Comparison of ENCODE assay signal across 25 cellular contexts in the genomic region with DNA sequence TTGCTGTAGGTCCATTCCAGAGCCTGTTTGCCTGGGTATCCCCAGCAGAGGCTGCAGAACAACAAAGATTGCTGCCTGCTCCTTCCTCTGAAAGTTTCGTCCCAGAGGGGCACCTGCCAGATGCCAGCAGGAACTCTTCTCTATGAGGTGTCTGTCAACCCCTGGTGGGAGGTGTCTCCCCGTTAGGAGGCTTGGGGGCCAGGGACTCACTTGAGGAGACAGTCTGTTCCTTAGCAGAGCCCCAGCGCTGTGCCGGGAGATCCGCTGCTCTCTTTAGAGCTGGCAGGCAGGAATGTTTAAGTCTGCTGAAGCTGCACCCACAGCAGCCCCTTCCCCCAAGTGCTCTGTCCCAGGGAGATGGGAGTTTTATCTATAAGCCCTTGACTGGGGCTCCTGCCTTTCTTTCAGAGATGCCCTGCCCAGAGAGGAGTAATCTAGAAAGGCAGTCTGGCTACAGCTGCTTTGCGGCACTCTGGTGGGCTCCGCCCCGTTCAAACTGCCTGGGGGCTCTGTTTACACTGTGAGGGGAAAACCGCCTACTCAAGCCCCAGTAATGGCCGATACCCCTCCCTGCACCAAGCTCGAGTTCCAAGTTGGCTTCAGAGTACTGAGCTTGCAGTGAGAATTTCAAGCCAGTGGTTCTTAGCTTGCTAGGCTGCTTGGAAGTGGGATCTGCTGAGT. TPM values are rescaled to one million over a fixed set of nuclear protein-coding genes. Genes with fewer than 3 reads are reported as not detected.
DNase-seq lines count a peak whose midpoint lies in the region; ATAC-seq and TF ChIP-seq lines count a peak whose summit lies in the region.
"Had no signal": no experiment of that assay in that cellular context is flagged by ENCODE, and none has a peak within 500 bp of the region (broad histone marks: within the 10 kb centered on the region; RNA-seq: fewer than 3 reads in every experiment).

No MANE protein-coding gene starts in this region.

- H3K9me3 ChIP-seq in SJCRH30 (replicated peaks) (0 out of 2 replicates have a peak, but pooled peaks cover 4% of the 10 kb centered on the region), hepatocyte (ENCODE audit: low read depth) (no peaks in the 10 kb centered on the region), trophoblast cell (ENCODE audit: insufficient read depth, low read depth, low read length) (no peaks in the 10 kb centered on the region)
- H3K9me3 ChIP-seq: A549, BE2C, Caco-2, esophagus squamous epithelium, sigmoid colon had no signal

- H3K4me2 ChIP-seq in hepatocyte (peak overlapping the region; percentile 48), trophoblast cell (ENCODE audit: low read length) (no peak overlapping the region)
- H3K4me2 ChIP-seq: A549 had no signal

- ATAC-seq in GM21717 (IDR thresholded peaks at IDR 0.05; ENCODE audit: unreplicated experiment) = no peak
- ATAC-seq: A549, natural killer cell, Panc1 had no signal

- no peak overlapping the region for H3K9ac ChIP-seq in trophoblast cell (ENCODE audit: low read length)

- peaks cover 2% of the 10 kb centered on the region for H3K36me3 Mint-ChIP-seq in activated CD4-positive, alpha-beta T cell treated with anti-CD3 and anti-CD28 coated beads, Interleukin-2, amount 10 ng/mL, durations not matched to agents 24 days and 14 days (ENCODE audit: low read depth)
- H3K36me3 Mint-ChIP-seq: activated CD4-positive, alpha-beta memory T cell treated with anti-CD3 and anti-CD28 coated beads for 36 hours; brain; natural killer cell had no signal

- no peak overlapping the region for H2BK5ac ChIP-seq in trophoblast cell (ENCODE audit: low read depth, low read length, poor library complexity)

- no peak for TF ChIP-seq CTCF in hepatocyte (IDR thresholded peaks at IDR 0.05; ENCODE audit: poor library complexity)

- H4K20me1 ChIP-seq in hepatocyte (ENCODE audit: insufficient read depth, poor library complexity, severe bottlenecking) = no peaks in the 10 kb centered on the region

- no peak overlapping the region for H2AFZ ChIP-seq in hepatocyte
- H2AFZ ChIP-seq in trophoblast cell (ENCODE audit: insufficient read depth, low read length, poor library complexity) = no peak overlapping the region

- no peak overlapping the region for H3K14ac ChIP-seq in trophoblast cell (ENCODE audit: low read length)

- peak overlapping the region; percentile 52 for H3K4me3 ChIP-seq in SJCRH30
- no peak overlapping the region for H3K4me3 ChIP-seq in hepatocyte
- no peak overlapping the region for H3K4me3 ChIP-seq in trophoblast cell (ENCODE audit: low read depth, low read length)
- H3K4me3 ChIP-seq: A549, esophagus squamous epithelium, sigmoid colon had no signal

- H3K27me3 ChIP-seq in SJCRH30 (no peaks in the 10 kb centered on the region; the same call in 1 of the 2 replicates), hepatocyte (peaks cover 7% of the 10 kb centered on the region), trophoblast cell (ENCODE audit: insufficient read depth, low read length) (no peaks in the 10 kb centered on the region)

- H3K9me2 ChIP-seq in hepatocyte (replicated peaks; ENCODE audit: insufficient read depth) = no peaks in the 10 kb centered on the region

- H3K36me3 ChIP-seq in SJCRH30 (no peaks in the 10 kb centered on the region), hepatocyte (replicated peaks; ENCODE audit: insufficient read depth, low read depth) (no peaks in the 10 kb centered on the region), trophoblast cell (ENCODE audit: control insufficient read depth in 1 of 2, insufficient read depth in 2 of 2, low read length in 2 of 2) (no peaks in the 10 kb centered on the region)
- H3K36me3 ChIP-seq: BE2C, esophagus squamous epithelium, sigmoid colon had no signal

- H3K27ac Mint-ChIP-seq in activated CD4-positive, alpha-beta T cell treated with anti-CD3 and anti-CD28 coated beads, Interleukin-2, amount 10 ng/mL, durations not matched to agents 24 days and 14 days = no peak overlapping the region
- H3K27ac Mint-ChIP-seq: activated CD4-positive, alpha-beta memory T cell treated with anti-CD3 and anti-CD28 coated beads for 36 hours; brain; natural killer cell had no signal

- no peak overlapping the region for H3K18ac ChIP-seq in trophoblast cell (ENCODE audit: low read length)

- no peaks in the 10 kb centered on the region for H3K79me1 ChIP-seq in trophoblast cell (ENCODE audit: low read length)

- H3K27ac ChIP-seq in SJCRH30 (peak overlapping the region; percentile 5; the same call in 1 of the 2 replicates), hepatocyte (peak overlapping the region; percentile 18), trophoblast cell (ENCODE audit: low read depth, low read length) (no peak overlapping the region)
- H3K27ac ChIP-seq: A549, esophagus squamous epithelium, sigmoid colon, VCaP had no signal

- H3K4me1 ChIP-seq in SJCRH30 (no peaks in the 10 kb centered on the region), hepatocyte (ENCODE audit: insufficient read depth) (peaks cover 6% of the 10 kb centered on the region), trophoblast cell (ENCODE audit: control insufficient read depth in 1 of 2, insufficient read depth in 2 of 2, low read length in 2 of 2) (peaks cover 11 to 13% of the 10 kb centered on the region in 2 experiments)
- H3K4me1 ChIP-seq: A549, BE2C, Caco-2, sigmoid colon had no signal

- H2AK5ac ChIP-seq in trophoblast cell (ENCODE audit: low read length) = no peak overlapping the region

- H4K91ac ChIP-seq in trophoblast cell (ENCODE audit: low read depth, low read length) = no peak overlapping the region

- peaks cover 67% of the 10 kb centered on the region for H3K27me3 Mint-ChIP-seq in activated CD4-positive, alpha-beta T cell treated with anti-CD3 and anti-CD28 coated beads, Interleukin-2, amount 10 ng/mL, durations not matched to agents 24 days and 14 days

- no peak overlapping the region for H2BK12ac ChIP-seq in trophoblast cell (ENCODE audit: low read length)

- H3K79me2 ChIP-seq in hepatocyte (no peaks in the 10 kb centered on the region), trophoblast cell (ENCODE audit: control insufficient read depth, insufficient read depth, low read length, poor library complexity) (no peaks in the 10 kb centered on the region)

- peak overlapping the region; percentile 6 for H4K8ac ChIP-seq in trophoblast cell (ENCODE audit: low read depth, low read length)

- intact Hi-C loops in activated CD4-positive, alpha-beta T cell treated with anti-CD3 and anti-CD28 coated beads, Interleukin-2, amount 10 ng/mL, durations not matched to agents 24 days and 14 days (cut with micrococcal nuclease) = no loop called here

- H3K4me1 Mint-ChIP-seq in activated CD4-positive, alpha-beta T cell treated with anti-CD3 and anti-CD28 coated beads, Interleukin-2, amount 10 ng/mL, durations not matched to agents 24 days and 14 days = peaks cover 10% of the 10 kb centered on the region
- H3K4me1 Mint-ChIP-seq: natural killer cell had no signal

- DNase-seq in activated CD4-positive, alpha-beta T cell treated with anti-CD3 and anti-CD28 coated beads, Interleukin-2, amount 10 ng/mL, durations not matched to agents 24 days and 14 days = peak; percentile 53
- no peak for DNase-seq in activated CD4-positive, alpha-beta T cell treated with anti-CD3 and anti-CD28 coated beads, Interleukin-2, amount 50 U/mL, for 48 hours
- DNase-seq in SJCRH30 (peak; percentile 76 to 82), hepatocyte (ENCODE audit: low spot score) (peak; percentile 41), trophoblast cell (no peak), NCI-H1930 (lab: John Stamatoyannopoulos, UW) (no peak), NCI-H1417 treated with DMSO at 0.1 percent for 48 hours (lab: John Stamatoyannopoulos, UW) (no peak)
- DNase-seq: activated gamma-delta T cell treated with Interleukin-2 at 50 U/mL for 16 hours; BE2C; Caco-2; effector memory CD4-positive, alpha-beta T cell; esophagus squamous epithelium; natural killer cell; NCI-H1694; NCI-H226; sigmoid colon; substantia nigra had no signal

- H4K12ac ChIP-seq in trophoblast cell (ENCODE audit: low read depth, low read length) = no peak overlapping the region

- H2BK120ac ChIP-seq in trophoblast cell (ENCODE audit: insufficient read depth, low read length, poor library complexity) = no peak overlapping the region

- WGBS in hepatocyte (ENCODE audit: low lambda C conversion rate, missing lambda C conversion rate) = 38% methylated on average over 11 of the region's 11 CpGs
- WGBS in trophoblast cell (ENCODE audit: extremely low coverage, insufficient coverage, insufficient read length) = no CpG with 5 or more reads among the region's 11 CpGs

- H3K4me3 Mint-ChIP-seq in activated CD4-positive, alpha-beta T cell treated with anti-CD3 and anti-CD28 coated beads, Interleukin-2, amount 10 ng/mL, durations not matched to agents 24 days and 14 days = no peak overlapping the region
- H3K4me3 Mint-ChIP-seq: activated CD4-positive, alpha-beta memory T cell treated with anti-CD3 and anti-CD28 coated beads for 36 hours; brain; natural killer cell had no signal

- H3K9me3 Mint-ChIP-seq in activated CD4-positive, alpha-beta T cell treated with anti-CD3 and anti-CD28 coated beads, Interleukin-2, amount 10 ng/mL, durations not matched to agents 24 days and 14 days = peaks cover 13% of the 10 kb centered on the region

- no peak overlapping the region for H3K23ac ChIP-seq in trophoblast cell (ENCODE audit: low read length)

- H3K4ac ChIP-seq in trophoblast cell (ENCODE audit: low read depth, low read length) = no peak overlapping the region

RNA-seq across cellular contexts. Expression of a gene that starts 8.7 kb away (rescaled TPM):
- total RNA-seq in activated CD4-positive, alpha-beta T cell treated with anti-CD3 and anti-CD28 coated beads, Interleukin-2, amount 10 ng/mL, durations not matched to agents 24 days and 14 days = 16.9 and 18.4 TPM in 2 replicates
- total RNA-seq in SJCRH30 (2014; rRNA removed; shearing (Covaris generic)) = 83.5 and 85.1 TPM in 2 replicates
- total RNA-seq in hepatocyte = 54.5 and 69.2 TPM in 2 replicates
- 27.4 and 32.5 TPM in 2 replicates for polyA plus RNA-seq in hepatocyte
- 45.2 and 47.3 TPM in 2 replicates for polyA plus RNA-seq in trophoblast cell (2013)

RNA-seq across cellular contexts. Expression of a gene that starts 35.0 kb away (rescaled TPM):
- 0.14 TPM in 1 of 2 replicates, not detected in the other for total RNA-seq in activated CD4-positive, alpha-beta T cell treated with anti-CD3 and anti-CD28 coated beads, Interleukin-2, amount 10 ng/mL, durations not matched to agents 24 days and 14 days
- total RNA-seq in SJCRH30 (2014; rRNA removed; shearing (Covaris generic)) = 1.2 and 1.4 TPM in 2 replicates
- total RNA-seq in hepatocyte = not detected in 2 replicates
- not detected in 2 replicates for polyA plus RNA-seq in hepatocyte
- not detected in 2 replicates for polyA plus RNA-seq in trophoblast cell (2013)
- total RNA-seq: activated CD4-positive, alpha-beta memory T cell treated with anti-CD3 and anti-CD28 coated beads for 36 hours; mesenteric fat pad; natural killer cell; sigmoid colon had no signal
- polyA plus RNA-seq: adipose tissue had no signal

Comparison
In these comparisons a context has a peak if more than half of its experiments do, and no peak if none do; other contexts are left out.
1. DNase-seq: peak in activated CD4-positive, alpha-beta T cell treated with anti-CD3 and anti-CD28 coated beads, Interleukin-2, amount 10 ng/mL, durations not matched to agents 24 days and 14 days (single experiment), SJCRH30 (2 of 2) and hepatocyte (single experiment); none in activated CD4-positive, alpha-beta T cell treated with anti-CD3 and anti-CD28 coated beads, Interleukin-2, amount 50 U/mL, for 48 hours (0 of 2), trophoblast cell (0 of 2), NCI-H1930 (0 of 2) and NCI-H1417 treated with DMSO at 0.1 percent for 48 hours (single experiment).